ENCODE assay signal across 8 cellular contexts in genomic region chr7:137999496-138000080, GRCh38. TPM values are rescaled to one million over a fixed set of nuclear protein-coding genes. Genes with fewer than 3 reads are reported as not detected.
A peak's percentile ranks its signal among the peaks of the same experiment; 100 is the strongest.
DNase-seq lines count a peak whose midpoint lies in the region; ATAC-seq and TF ChIP-seq lines count a peak whose summit lies in the region.

No MANE protein-coding gene starts in this region.

- in situ Hi-C loops in GM13976 (cut with MboI; ENCODE audit: low sequenced_read_pairs, unreplicated experiment): loop anchor here (5.0 to 10.0 kb wide), 2 partner anchors 92 to 345 kb away; no protein-coding TSS in a partner anchor

- no peak overlapping the region for H3K9ac ChIP-seq in HUES64 (ENCODE audit: low read depth, low read length)

- ATAC-seq in naive B cell (ENCODE audit: low read depth in 2 of 2): no peak
- ATAC-seq in HG02970 (IDR thresholded peaks at IDR 0.05; ENCODE audit: low FRiP score, unreplicated experiment): no peak
- ATAC-seq in HG02763 (IDR thresholded peaks at IDR 0.05; ENCODE audit: unreplicated experiment): no peak

- H3K9me3 ChIP-seq in HUES64 (ENCODE audit: insufficient read depth, low read depth, low read length): no peaks in the 10 kb centered on the region

- H3K27me3 Mint-ChIP-seq in chondrocyte (ENCODE audit: low read depth) (no peaks in the 10 kb centered on the region), naive B cell (no peaks in the 10 kb centered on the region)

- no peak overlapping the region; the same call in 1 of the 2 replicates for H3K27ac ChIP-seq in HUES64 (ENCODE audit: low read depth, low read length)

- no peaks in the 10 kb centered on the region for H3K27me3 ChIP-seq in HUES64 (ENCODE audit: insufficient read depth, low read length)

- DNase-seq in AG09309 (ENCODE audit: low read depth) (no peak), chondrocyte (ENCODE audit: low spot score) (no peak), naive B cell (no peak), lower leg skin (ENCODE audit: low spot score in 2 of 2) (no peak), GM13976 (ENCODE audit: low spot score) (no peak)

- peaks cover 59% of the 10 kb centered on the region for H3K4me1 Mint-ChIP-seq in chondrocyte (ENCODE audit: low read depth)
- H3K4me1 Mint-ChIP-seq in naive B cell: peaks cover 44 to 71% (median 59%) of the 10 kb centered on the region in 3 donors

- H3K36me3 ChIP-seq in HUES64 (ENCODE audit: insufficient read depth, low read length): peaks cover 10% of the 10 kb centered on the region

- H3K4me1 ChIP-seq in HUES64 (ENCODE audit: insufficient read depth, low read length): peaks cover 23% of the 10 kb centered on the region

- peak overlapping the region; percentile 96 for H3K27ac Mint-ChIP-seq in chondrocyte (ENCODE audit: unreplicated experiment)
- peak overlapping the region in 5 of 6 donors; percentile 4 to 49 (median 44) for H3K27ac Mint-ChIP-seq in naive B cell

- intact Hi-C loops in lower leg skin (cut with DNase I; ENCODE audit: low total_unique reads): no loop called here

- no peak for TF ChIP-seq POLR2A in lower leg skin (IDR thresholded peaks at IDR 0.05)

- TF ChIP-seq CTCF in AG09309 (IDR thresholded peaks at IDR 0.05; ENCODE audit: control insufficient read depth, insufficient read depth, low read depth, low read length, missing control alignments): no peak
- no peak for TF ChIP-seq CTCF in chondrocyte (IDR thresholded peaks at IDR 0.05)
- TF ChIP-seq CTCF in lower leg skin (IDR thresholded peaks at IDR 0.05): no peak
- TF ChIP-seq CTCF in GM13976 (IDR thresholded peaks at IDR 0.05; ENCODE audit: borderline replicate concordance, control extremely low read depth, extremely low read depth, insufficient read depth, missing control alignments): no peak

- H3K9me3 Mint-ChIP-seq in chondrocyte (ENCODE audit: low read depth) (no peaks in the 10 kb centered on the region), naive B cell (no peaks in the 10 kb centered on the region)

- H3K36me3 Mint-ChIP-seq in chondrocyte (ENCODE audit: low read depth): peaks cover 17% of the 10 kb centered on the region
- peaks cover 0 to 12% of the 10 kb centered on the region in 2 donors for H3K36me3 Mint-ChIP-seq in naive B cell

- 53% methylated on average over 4 of the region's 4 CpGs for WGBS in HUES64
- 27 to 36% methylated on average over 4 of the region's 4 CpGs for WGBS in lower leg skin, 2 donors

- H3K4me3 ChIP-seq in AG09309 (ENCODE audit: control insufficient read depth, low read depth, low read length) (peak overlapping the region; percentile 98), HUES64 (ENCODE audit: low read length) (peak overlapping the region; percentile 78), lower leg skin (ENCODE audit: low read depth, poor library complexity, severe bottlenecking) (no peak overlapping the region)

- peak overlapping the region; percentile 96 for H3K4me3 Mint-ChIP-seq in chondrocyte (ENCODE audit: unreplicated experiment)
- peak overlapping the region; percentile 87 to 100 (median 96) for H3K4me3 Mint-ChIP-seq in naive B cell

RNA-seq across cellular contexts. Expression of gene CREB3L2, which starts 2.3 kb away (rescaled TPM):
- polyA plus RNA-seq in HUES64 (2013, experiment 1 of 2): 14.1 TPM
- 17.2 TPM for polyA plus RNA-seq in HUES64 (2013, experiment 2 of 2)
- total RNA-seq in chondrocyte (217 to 294 TPM (median 223 TPM) in 3 replicates), lower leg skin (10 to 100 TPM in 3 of 4 donors, 1 to 10 TPM in 1; 7.9 to 19.1 (median 11.7) TPM)
- polyA plus RNA-seq in naive B cell (ENCODE audit: low read depth in 6 of 6): 10 to 100 TPM in 5 of 6 donors, 1 to 10 TPM in 1; 8.0 to 26.6 (median 19.5) TPM

Comparison
In these comparisons a context has a peak if more than half of its experiments do, and no peak if none do; other contexts are left out.
1. RNA of gene CREB3L2, which starts 2.3 kb away (total RNA-seq): 217 to 294 TPM in chondrocyte; 7.9 to 19.1 TPM in lower leg skin; every median in the first group is over 10 times any median in the second.